ENCODE assay signal across 1 cellular context in the genomic region with DNA sequence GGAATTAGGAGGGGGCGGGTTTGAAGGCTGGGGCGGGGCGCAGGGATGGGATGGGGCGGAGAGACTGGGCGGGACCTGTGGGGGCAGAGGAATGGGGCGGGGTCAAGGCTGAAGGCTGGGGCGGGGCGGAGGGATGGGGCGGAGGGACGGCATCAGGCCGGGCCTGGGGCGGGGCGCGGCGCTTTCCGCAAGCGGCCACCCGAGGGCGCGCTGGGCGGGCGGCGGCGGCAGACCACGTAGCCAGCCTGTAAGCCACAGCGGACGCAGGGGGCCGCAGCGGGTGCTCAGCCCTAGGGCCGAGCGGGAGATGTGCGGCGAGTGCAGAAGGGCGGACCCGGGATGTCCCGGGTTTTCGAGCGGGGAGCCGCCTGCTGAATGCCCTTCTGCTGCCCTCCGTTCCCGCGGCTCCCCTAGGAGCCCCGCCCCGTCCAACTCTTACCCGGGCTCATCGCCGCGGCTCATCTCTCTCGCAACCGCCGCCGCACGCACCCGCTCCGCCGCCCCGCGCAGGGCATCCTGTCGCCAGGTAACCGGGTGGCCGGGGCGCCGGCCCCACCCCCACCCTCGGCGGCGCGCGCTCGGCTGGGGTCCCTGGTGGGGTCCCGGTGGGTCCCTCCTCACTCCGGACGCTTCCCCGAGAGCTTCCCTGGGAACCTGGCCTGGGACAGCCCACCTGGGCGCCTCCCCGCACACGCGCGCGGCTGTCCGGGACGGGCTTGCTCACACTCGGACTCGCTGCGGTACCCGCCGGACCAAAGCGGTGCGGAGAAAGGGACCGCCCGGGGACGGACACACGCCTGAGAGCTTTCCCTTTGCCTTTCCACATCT.
TF ChIP-seq lines count a peak whose summit lies in the region.

TSS of gene CCDC110 (minus strand) at position 499 of the 828 bp plus-strand sequence. CDS start at position 449, 50 bp downstream.

TF ChIP-seq in HepG2, 621 proteins besides CTCF, POLR2A, EP300 and RAD21 (continued from another document and continues in another):
- TF ChIP-seq, protein P1, sequence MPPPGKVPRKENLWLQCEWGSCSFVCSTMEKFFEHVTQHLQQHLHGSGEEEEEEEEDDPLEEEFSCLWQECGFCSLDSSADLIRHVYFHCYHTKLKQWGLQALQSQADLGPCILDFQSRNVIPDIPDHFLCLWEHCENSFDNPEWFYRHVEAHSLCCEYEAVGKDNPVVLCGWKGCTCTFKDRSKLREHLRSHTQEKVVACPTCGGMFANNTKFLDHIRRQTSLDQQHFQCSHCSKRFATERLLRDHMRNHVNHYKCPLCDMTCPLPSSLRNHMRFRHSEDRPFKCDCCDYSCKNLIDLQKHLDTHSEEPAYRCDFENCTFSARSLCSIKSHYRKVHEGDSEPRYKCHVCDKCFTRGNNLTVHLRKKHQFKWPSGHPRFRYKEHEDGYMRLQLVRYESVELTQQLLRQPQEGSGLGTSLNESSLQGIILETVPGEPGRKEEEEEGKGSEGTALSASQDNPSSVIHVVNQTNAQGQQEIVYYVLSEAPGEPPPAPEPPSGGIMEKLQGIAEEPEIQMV (CRISPR knock-in tag; IDR thresholded peaks at IDR 0.05; ENCODE audit: low read depth): peak; percentile 33; the same call in 1 of the 2 replicates
- no peak for TF ChIP-seq TOE1 (CRISPR knock-in tag; IDR thresholded peaks at IDR 0.05)
- peak; percentile 80 for TF ChIP-seq STAG1 (CRISPR knock-in tag; IDR thresholded peaks at IDR 0.05)
- TF ChIP-seq ATF1 (CRISPR knock-in tag; IDR thresholded peaks at IDR 0.05): no peak
- peak; percentile 42 for TF ChIP-seq ZNF883 (CRISPR knock-in tag; IDR thresholded peaks at IDR 0.05; ENCODE audit: not compliant biosample characterization)
- TF ChIP-seq ZNF616 (CRISPR knock-in tag; IDR thresholded peaks at IDR 0.05; ENCODE audit: low read depth): no peak
- TF ChIP-seq TEAD2 (CRISPR knock-in tag; IDR thresholded peaks at IDR 0.05): no peak
- TF ChIP-seq SETDB1 (CRISPR knock-in tag; IDR thresholded peaks at IDR 0.05; ENCODE audit: borderline replicate concordance): no peak
- no peak for TF ChIP-seq HNRNPH1 (optimal IDR thresholded peaks at IDR 0.05; ENCODE audit: low read depth, low read length)
- TF ChIP-seq ZNF841 (CRISPR knock-in tag; IDR thresholded peaks at IDR 0.05; ENCODE audit: borderline replicate concordance): no peak
- TF ChIP-seq, protein P2, sequence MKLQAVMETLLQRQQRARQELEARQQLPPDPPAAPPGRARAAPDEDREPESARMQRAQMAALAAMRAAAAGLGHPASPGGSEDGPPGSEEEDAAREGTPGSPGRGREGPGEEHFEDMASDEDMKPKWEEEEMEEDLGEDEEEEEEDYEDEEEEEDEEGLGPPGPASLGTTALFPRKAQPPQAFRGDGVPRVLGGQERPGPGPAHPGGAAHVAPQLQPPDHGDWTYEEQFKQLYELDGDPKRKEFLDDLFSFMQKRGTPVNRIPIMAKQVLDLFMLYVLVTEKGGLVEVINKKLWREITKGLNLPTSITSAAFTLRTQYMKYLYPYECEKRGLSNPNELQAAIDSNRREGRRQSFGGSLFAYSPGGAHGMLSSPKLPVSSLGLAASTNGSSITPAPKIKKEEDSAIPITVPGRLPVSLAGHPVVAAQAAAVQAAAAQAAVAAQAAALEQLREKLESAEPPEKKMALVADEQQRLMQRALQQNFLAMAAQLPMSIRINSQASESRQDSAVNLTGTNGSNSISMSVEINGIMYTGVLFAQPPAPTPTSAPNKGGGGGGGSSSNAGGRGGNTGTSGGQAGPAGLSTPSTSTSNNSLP (IDR thresholded peaks at IDR 0.05; ENCODE audit: low read depth, low read length): no peak
- no peak for TF ChIP-seq NKX3-1 (CRISPR knock-in tag; IDR thresholded peaks at IDR 0.05)
- no peak for TF ChIP-seq MAF1 (CRISPR knock-in tag; IDR thresholded peaks at IDR 0.05; ENCODE audit: borderline replicate concordance)
- TF ChIP-seq, protein P3, sequence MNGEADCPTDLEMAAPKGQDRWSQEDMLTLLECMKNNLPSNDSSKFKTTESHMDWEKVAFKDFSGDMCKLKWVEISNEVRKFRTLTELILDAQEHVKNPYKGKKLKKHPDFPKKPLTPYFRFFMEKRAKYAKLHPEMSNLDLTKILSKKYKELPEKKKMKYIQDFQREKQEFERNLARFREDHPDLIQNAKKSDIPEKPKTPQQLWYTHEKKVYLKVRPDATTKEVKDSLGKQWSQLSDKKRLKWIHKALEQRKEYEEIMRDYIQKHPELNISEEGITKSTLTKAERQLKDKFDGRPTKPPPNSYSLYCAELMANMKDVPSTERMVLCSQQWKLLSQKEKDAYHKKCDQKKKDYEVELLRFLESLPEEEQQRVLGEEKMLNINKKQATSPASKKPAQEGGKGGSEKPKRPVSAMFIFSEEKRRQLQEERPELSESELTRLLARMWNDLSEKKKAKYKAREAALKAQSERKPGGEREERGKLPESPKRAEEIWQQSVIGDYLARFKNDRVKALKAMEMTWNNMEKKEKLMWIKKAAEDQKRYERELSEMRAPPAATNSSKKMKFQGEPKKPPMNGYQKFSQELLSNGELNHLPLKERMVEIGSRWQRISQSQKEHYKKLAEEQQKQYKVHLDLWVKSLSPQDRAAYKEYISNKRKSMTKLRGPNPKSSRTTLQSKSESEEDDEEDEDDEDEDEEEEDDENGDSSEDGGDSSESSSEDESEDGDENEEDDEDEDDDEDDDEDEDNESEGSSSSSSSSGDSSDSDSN (CRISPR knock-in tag; IDR thresholded peaks at IDR 0.05): peak; percentile 51; the same call in 1 of the 2 replicates
- 0 out of 2 replicates have a peak, but pooled peaks have one; percentile 28 for TF ChIP-seq ZNF160 (CRISPR knock-in tag; IDR thresholded peaks at IDR 0.05)
- TF ChIP-seq, protein P4, sequence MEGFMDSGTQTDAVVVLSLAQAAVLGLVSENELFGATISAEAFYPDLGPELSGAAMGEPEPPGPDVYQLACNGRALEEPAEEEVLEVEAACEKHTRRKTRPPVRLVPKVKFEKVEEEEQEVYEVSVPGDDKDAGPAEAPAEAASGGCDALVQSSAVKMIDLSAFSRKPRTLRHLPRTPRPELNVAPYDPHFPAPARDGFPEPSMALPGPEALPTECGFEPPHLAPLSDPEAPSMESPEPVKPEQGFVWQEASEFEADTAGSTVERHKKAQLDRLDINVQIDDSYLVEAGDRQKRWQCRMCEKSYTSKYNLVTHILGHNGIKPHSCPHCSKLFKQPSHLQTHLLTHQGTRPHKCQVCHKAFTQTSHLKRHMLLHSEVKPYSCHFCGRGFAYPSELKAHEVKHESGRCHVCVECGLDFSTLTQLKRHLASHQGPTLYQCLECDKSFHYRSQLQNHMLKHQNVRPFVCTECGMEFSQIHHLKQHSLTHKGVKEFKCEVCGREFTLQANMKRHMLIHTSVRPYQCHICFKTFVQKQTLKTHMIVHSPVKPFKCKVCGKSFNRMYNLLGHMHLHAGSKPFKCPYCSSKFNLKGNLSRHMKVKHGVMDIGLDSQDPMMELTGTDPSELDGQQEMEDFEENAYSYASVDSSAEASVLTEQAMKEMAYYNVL (CRISPR knock-in tag; IDR thresholded peaks at IDR 0.05; ENCODE audit: borderline replicate concordance): no peak
- no peak for TF ChIP-seq RNF2 (conservative IDR thresholded peaks at IDR 0.05; ENCODE audit: low read depth)
- 0 out of 2 replicates have a peak, but pooled peaks have one; percentile 8 for TF ChIP-seq ELF3 (CRISPR knock-in tag; IDR thresholded peaks at IDR 0.05)
- TF ChIP-seq ZFY (CRISPR knock-in tag; IDR thresholded peaks at IDR 0.05): peak; percentile 23; the same call in 1 of the 2 replicates
- TF ChIP-seq KDM4B (CRISPR knock-in tag; IDR thresholded peaks at IDR 0.05): no peak
- TF ChIP-seq, protein P5, sequence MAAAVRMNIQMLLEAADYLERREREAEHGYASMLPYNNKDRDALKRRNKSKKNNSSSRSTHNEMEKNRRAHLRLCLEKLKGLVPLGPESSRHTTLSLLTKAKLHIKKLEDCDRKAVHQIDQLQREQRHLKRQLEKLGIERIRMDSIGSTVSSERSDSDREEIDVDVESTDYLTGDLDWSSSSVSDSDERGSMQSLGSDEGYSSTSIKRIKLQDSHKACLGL (CRISPR knock-in tag; IDR thresholded peaks at IDR 0.05): 0 out of 2 replicates have a peak, but pooled peaks have one; percentile 12
- TF ChIP-seq, protein P6, sequence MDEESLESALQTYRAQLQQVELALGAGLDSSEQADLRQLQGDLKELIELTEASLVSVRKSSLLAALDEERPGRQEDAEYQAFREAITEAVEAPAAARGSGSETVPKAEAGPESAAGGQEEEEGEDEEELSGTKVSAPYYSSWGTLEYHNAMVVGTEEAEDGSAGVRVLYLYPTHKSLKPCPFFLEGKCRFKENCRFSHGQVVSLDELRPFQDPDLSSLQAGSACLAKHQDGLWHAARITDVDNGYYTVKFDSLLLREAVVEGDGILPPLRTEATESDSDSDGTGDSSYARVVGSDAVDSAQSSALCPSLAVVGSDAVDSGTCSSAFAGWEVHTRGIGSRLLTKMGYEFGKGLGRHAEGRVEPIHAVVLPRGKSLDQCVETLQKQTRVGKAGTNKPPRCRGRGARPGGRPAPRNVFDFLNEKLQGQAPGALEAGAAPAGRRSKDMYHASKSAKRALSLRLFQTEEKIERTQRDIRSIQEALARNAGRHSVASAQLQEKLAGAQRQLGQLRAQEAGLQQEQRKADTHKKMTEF (CRISPR knock-in tag; IDR thresholded peaks at IDR 0.05): peak; percentile 16; the same call in 1 of the 2 replicates
- no peak for TF ChIP-seq MAFF (IDR thresholded peaks at IDR 0.05; ENCODE audit: low read depth, low read length)
- no peak for TF ChIP-seq NR3C1 (CRISPR knock-in tag; IDR thresholded peaks at IDR 0.05)
- no peak for TF ChIP-seq KDM2A (CRISPR knock-in tag; IDR thresholded peaks at IDR 0.05; ENCODE audit: borderline replicate concordance, low read depth)
- TF ChIP-seq HOXA5 (CRISPR knock-in tag; IDR thresholded peaks at IDR 0.05): peak; percentile 45; the same call in 1 of the 2 replicates
- 0 out of 2 replicates have a peak, but pooled peaks have one; percentile 20 for TF ChIP-seq NFKB2 (CRISPR knock-in tag; IDR thresholded peaks at IDR 0.05; ENCODE audit: borderline replicate concordance)
- no peak for TF ChIP-seq DMAP1 (CRISPR knock-in tag; IDR thresholded peaks at IDR 0.05)
- TF ChIP-seq SNAI1 (CRISPR knock-in tag; IDR thresholded peaks at IDR 0.05; ENCODE audit: borderline replicate concordance): no peak
- peak; percentile 50; the same call in 1 of the 2 replicates for TF ChIP-seq GABPB1 (CRISPR knock-in tag; IDR thresholded peaks at IDR 0.05)
- TF ChIP-seq PLRG1 (conservative IDR thresholded peaks at IDR 0.05): no peak
- no peak for TF ChIP-seq ZNF501 (CRISPR knock-in tag; IDR thresholded peaks at IDR 0.05)
- TF ChIP-seq, protein P7, sequence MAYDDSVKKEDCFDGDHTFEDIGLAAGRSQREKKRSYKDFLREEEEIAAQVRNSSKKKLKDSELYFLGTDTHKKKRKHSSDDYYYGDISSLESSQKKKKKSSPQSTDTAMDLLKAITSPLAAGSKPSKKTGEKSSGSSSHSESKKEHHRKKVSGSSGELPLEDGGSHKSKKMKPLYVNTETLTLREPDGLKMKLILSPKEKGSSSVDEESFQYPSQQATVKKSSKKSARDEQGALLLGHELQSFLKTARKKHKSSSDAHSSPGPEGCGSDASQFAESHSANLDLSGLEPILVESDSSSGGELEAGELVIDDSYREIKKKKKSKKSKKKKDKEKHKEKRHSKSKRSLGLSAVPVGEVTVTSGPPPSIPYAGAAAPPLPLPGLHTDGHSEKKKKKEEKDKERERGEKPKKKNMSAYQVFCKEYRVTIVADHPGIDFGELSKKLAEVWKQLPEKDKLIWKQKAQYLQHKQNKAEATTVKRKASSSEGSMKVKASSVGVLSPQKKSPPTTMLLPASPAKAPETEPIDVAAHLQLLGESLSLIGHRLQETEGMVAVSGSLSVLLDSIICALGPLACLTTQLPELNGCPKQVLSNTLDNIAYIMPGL (CRISPR knock-in tag; IDR thresholded peaks at IDR 0.05; ENCODE audit: borderline replicate concordance in 1 of 2, low read depth in 1 of 2): peak; percentile 70 to 71; a peak in 3 of 4 replicates
- TF ChIP-seq AGO1 (IDR thresholded peaks at IDR 0.05; ENCODE audit: low read depth, low read length, poor library complexity, severe bottlenecking): no peak
- TF ChIP-seq ZNF326 (CRISPR knock-in tag; IDR thresholded peaks at IDR 0.05; ENCODE audit: borderline replicate concordance): no peak
- no peak for TF ChIP-seq ZNF75D (CRISPR knock-in tag; IDR thresholded peaks at IDR 0.05; ENCODE audit: borderline replicate concordance)
- no peak for TF ChIP-seq GLMP (CRISPR knock-in tag; IDR thresholded peaks at IDR 0.05; ENCODE audit: borderline replicate concordance)
- no peak for TF ChIP-seq LCORL (IDR thresholded peaks at IDR 0.05)
- TF ChIP-seq LCORL (CRISPR knock-in tag; IDR thresholded peaks at IDR 0.05): no peak
- no peak for TF ChIP-seq SNAPC2 (CRISPR knock-in tag; IDR thresholded peaks at IDR 0.05)
- TF ChIP-seq NR2C2 (CRISPR knock-in tag; IDR thresholded peaks at IDR 0.05; ENCODE audit: borderline replicate concordance): 0 out of 2 replicates have a peak, but pooled peaks have one; percentile 28
- peak; percentile 22; the same call in 1 of the 2 replicates for TF ChIP-seq HOXA3 (CRISPR knock-in tag; IDR thresholded peaks at IDR 0.05)
- TF ChIP-seq RCOR2 (CRISPR knock-in tag; IDR thresholded peaks at IDR 0.05): no peak
- no peak for TF ChIP-seq REL (CRISPR knock-in tag; conservative IDR thresholded peaks at IDR 0.05)
- TF ChIP-seq ZC3H13 (CRISPR knock-in tag; IDR thresholded peaks at IDR 0.05): no peak
- TF ChIP-seq, protein P8, sequence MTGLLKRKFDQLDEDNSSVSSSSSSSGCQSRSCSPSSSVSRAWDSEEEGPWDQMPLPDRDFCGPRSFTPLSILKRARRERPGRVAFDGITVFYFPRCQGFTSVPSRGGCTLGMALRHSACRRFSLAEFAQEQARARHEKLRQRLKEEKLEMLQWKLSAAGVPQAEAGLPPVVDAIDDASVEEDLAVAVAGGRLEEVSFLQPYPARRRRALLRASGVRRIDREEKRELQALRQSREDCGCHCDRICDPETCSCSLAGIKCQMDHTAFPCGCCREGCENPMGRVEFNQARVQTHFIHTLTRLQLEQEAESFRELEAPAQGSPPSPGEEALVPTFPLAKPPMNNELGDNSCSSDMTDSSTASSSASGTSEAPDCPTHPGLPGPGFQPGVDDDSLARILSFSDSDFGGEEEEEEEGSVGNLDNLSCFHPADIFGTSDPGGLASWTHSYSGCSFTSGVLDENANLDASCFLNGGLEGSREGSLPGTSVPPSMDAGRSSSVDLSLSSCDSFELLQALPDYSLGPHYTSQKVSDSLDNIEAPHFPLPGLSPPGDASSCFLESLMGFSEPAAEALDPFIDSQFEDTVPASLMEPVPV (CRISPR knock-in tag; IDR thresholded peaks at IDR 0.05): no peak
- TF ChIP-seq DPF2 (CRISPR knock-in tag; IDR thresholded peaks at IDR 0.05; ENCODE audit: borderline replicate concordance, low read depth): no peak
- peak; percentile 95 for TF ChIP-seq ZNF777 (CRISPR knock-in tag; IDR thresholded peaks at IDR 0.05)
- no peak for TF ChIP-seq POLR2AphosphoS2 (IDR thresholded peaks at IDR 0.05; ENCODE audit: low read depth, low read length)
- 0 out of 2 replicates have a peak, but pooled peaks have one; percentile 18 for TF ChIP-seq TAF1 (CRISPR knock-in tag; IDR thresholded peaks at IDR 0.05)
- no peak for TF ChIP-seq ZNF224 (CRISPR knock-in tag; IDR thresholded peaks at IDR 0.05)
- no peak for TF ChIP-seq ZNF790 (CRISPR knock-in tag; IDR thresholded peaks at IDR 0.05; ENCODE audit: borderline replicate concordance)
- no peak for TF ChIP-seq DR1 (CRISPR knock-in tag; IDR thresholded peaks at IDR 0.05)
- TF ChIP-seq PTBP1 (IDR thresholded peaks at IDR 0.05; ENCODE audit: low read depth, low read length, poor library complexity, severe bottlenecking): no peak
